ENCODE assay signal across 8 cellular contexts in the genomic region with DNA sequence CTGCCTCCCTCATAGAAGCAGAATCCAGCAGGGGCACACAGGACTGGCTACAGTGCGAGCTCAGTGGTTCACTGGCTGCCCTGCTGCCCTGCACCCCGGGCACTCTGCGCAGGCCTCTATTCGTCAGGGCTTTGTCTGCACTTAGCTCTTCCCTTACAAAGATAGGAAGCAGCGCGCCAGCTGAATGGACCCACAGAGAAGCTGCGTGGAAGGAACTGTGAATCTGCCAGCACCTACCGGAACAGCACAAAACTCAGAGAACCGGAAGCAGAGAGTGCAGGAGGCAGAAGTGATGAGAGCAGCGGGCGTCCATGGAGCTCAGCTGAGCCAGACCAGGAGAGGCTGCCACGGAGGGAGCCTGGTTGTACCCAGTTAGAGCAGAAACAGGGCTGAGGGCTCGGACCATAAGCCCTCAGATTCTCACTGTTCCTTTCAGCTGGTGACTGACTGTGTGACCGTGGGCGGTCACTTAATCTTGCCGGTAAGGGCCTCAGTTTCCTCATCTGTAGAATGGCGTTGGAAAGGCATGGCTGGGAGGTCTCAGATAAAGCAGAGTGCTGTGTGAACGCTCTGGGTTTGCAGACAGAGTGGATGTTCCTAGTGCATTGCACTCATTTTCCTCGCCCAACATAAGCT. TPM values are rescaled to one million over a fixed set of nuclear protein-coding genes. Genes with fewer than 3 reads are reported as not detected.
DNase-seq lines count a peak whose midpoint lies in the region; ATAC-seq and TF ChIP-seq lines count a peak whose summit lies in the region.

No MANE protein-coding gene starts in this region.

- H3K27me3 ChIP-seq in CD8-positive, alpha-beta memory T cell (ENCODE audit: insufficient read depth, low read length, poor library complexity, severe bottlenecking), result no peaks in the 10 kb centered on the region
- peaks cover 9% of the 10 kb centered on the region for H3K27me3 ChIP-seq in osteoblast (ENCODE audit: insufficient read depth, low read length)

- peaks cover 25 to 49% (median 40%) of the 10 kb centered on the region in 3 donors for H3K4me1 Mint-ChIP-seq in CD8-positive, alpha-beta memory T cell

- H3K4me2 ChIP-seq in osteoblast (ENCODE audit: insufficient read depth, low read length), result peak overlapping the region; percentile 100

- no peak for DNase-seq in CD8-positive, alpha-beta memory T cell
- peak; percentile 54 for DNase-seq in MV-4-11 (lab: John Stamatoyannopoulos, UW)
- DNase-seq in osteoblast (ENCODE audit: insufficient read length, low spot score, missing footprints), result no peak
- no peak for DNase-seq in LoVo (ENCODE audit: low spot score)
- DNase-seq in NCI-H748 treated with DMSO at 0.1 percent for 48 hours (lab: John Stamatoyannopoulos, UW), result no peak
- no peak for DNase-seq in HCEC 1CT

- H3K36me3 ChIP-seq in CD8-positive, alpha-beta memory T cell (ENCODE audit: insufficient read depth, low read length), result no peaks in the 10 kb centered on the region
- H3K36me3 ChIP-seq in osteoblast (ENCODE audit: insufficient read depth, low read length), result no peaks in the 10 kb centered on the region

- no peak for TF ChIP-seq CTCF in osteoblast (IDR thresholded peaks at IDR 0.05; ENCODE audit: extremely low read depth, low read depth, low read length)

- H3K27ac Mint-ChIP-seq in CD8-positive, alpha-beta memory T cell, result peak overlapping the region; percentile 32 to 94 (median 76)

- ATAC-seq in GM19351 (IDR thresholded peaks at IDR 0.05; ENCODE audit: unreplicated experiment), result no peak

- H3K9me3 ChIP-seq in CD8-positive, alpha-beta memory T cell (ENCODE audit: low read length), result no peaks in the 10 kb centered on the region
- no peaks in the 10 kb centered on the region for H3K9me3 ChIP-seq in osteoblast (ENCODE audit: low read depth, low read length)

- CTCF ChIA-PET in CD8-positive, alpha-beta memory T cell (lab: Charles Lee), result interaction anchor here (0.7 to 15.6 kb wide), 42 partner anchors 8 to 452 kb away, joined by 3 to 231 read pairs (median 5); a partner anchor contains a TSS

- peak overlapping the region; percentile 81 for H2AFZ ChIP-seq in osteoblast (ENCODE audit: low read length)

- no peaks in the 10 kb centered on the region for H3K9me3 Mint-ChIP-seq in CD8-positive, alpha-beta memory T cell

- H3K4me1 ChIP-seq in CD8-positive, alpha-beta memory T cell (ENCODE audit: insufficient read depth, low read length), result peaks cover 22% of the 10 kb centered on the region
- H3K4me1 ChIP-seq in osteoblast (ENCODE audit: insufficient read depth, low read length), result peaks cover 21% of the 10 kb centered on the region

- no peak overlapping the region for H3K27ac ChIP-seq in CD8-positive, alpha-beta memory T cell (ENCODE audit: low read depth, low read length)
- H3K27ac ChIP-seq in cingulate gyrus (ENCODE audit: low read depth, low read length) (peak overlapping the region; percentile 47), osteoblast (ENCODE audit: low read depth, low read length) (no peak overlapping the region)

- peaks cover 4 to 11% of the 10 kb centered on the region in 2 donors for H3K27me3 Mint-ChIP-seq in CD8-positive, alpha-beta memory T cell

- peaks cover 0 to 2% (median 0%) of the 10 kb centered on the region in 3 donors for H3K36me3 Mint-ChIP-seq in CD8-positive, alpha-beta memory T cell

- POLR2A ChIA-PET in CD8-positive, alpha-beta memory T cell (lab: Charles Lee), result interaction anchor here (1.8 to 2.1 kb wide), 2 partner anchors 20 to 23 kb away, joined by 8 to 13 read pairs; a partner anchor contains a TSS

- H3K4me3 ChIP-seq in CD8-positive, alpha-beta memory T cell (ENCODE audit: low read length), result peak overlapping the region; percentile 71
- H3K4me3 ChIP-seq in osteoblast (ENCODE audit: insufficient read depth, low read length), result peak overlapping the region; percentile 82

- no peaks in the 10 kb centered on the region for H3K79me2 ChIP-seq in osteoblast (ENCODE audit: insufficient read depth, low read length)

- peak overlapping the region; percentile 84 to 92 (median 86) for H3K4me3 Mint-ChIP-seq in CD8-positive, alpha-beta memory T cell

- H4K20me1 ChIP-seq in osteoblast (ENCODE audit: insufficient read depth, low read length), result no peaks in the 10 kb centered on the region

RNA-seq across cellular contexts. Expression of a gene that starts 23.1 kb away (rescaled TPM):
- 10 to 100 TPM; 10.3 to 11.0 TPM for total RNA-seq in CD8-positive, alpha-beta memory T cell
- 70.5 TPM for polyA plus RNA-seq in CD8-positive, alpha-beta memory T cell
- 65.1 and 68.8 TPM in 2 replicates for total RNA-seq in osteoblast
